ENCODE assay signal across 24 cellular contexts in the genomic region with DNA sequence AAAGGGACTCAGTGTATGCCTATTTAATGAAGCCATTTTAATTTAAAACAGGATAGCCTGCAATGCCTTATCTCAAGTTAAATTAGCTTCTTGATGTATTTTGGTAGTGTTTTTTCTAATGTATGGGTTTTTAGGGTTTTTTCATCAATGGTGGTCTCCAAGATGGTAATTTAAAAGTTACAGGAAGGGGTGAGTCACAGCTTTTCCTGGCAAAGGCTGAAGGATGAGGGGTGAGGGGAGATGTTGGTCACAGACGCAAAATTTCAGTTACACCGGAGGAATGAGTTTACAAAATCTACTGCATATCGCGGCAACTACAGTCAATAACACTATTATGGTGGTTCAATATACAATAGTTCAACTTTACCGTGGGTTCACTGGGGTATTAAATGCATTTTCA. TPM values are rescaled to one million over a fixed set of nuclear protein-coding genes. Genes with fewer than 3 reads are reported as not detected.
"Had no signal": no experiment of that assay in that cellular context is flagged by ENCODE, and none has a peak within 500 bp of the region (broad histone marks: within the 10 kb centered on the region; RNA-seq: fewer than 3 reads in every experiment).

No MANE protein-coding gene starts in this region.

- H3K9me3 ChIP-seq: pancreas, upper lobe of right lung had no signal

- H3K27me3 ChIP-seq: cardiac muscle cell, left lung, pancreas, right atrium auricular region, upper lobe of right lung had no signal

- H3K36me3 ChIP-seq: cardiac muscle cell, left lung, pancreas, right atrium auricular region, upper lobe of right lung, WERI-Rb-1 had no signal

- H3K27ac ChIP-seq: cardiac muscle cell, left lung, pancreas, psoas muscle, right atrium auricular region, upper lobe of right lung, WERI-Rb-1 had no signal

- ATAC-seq: activated CD8-positive, alpha-beta T cell treated with anti-CD3 and anti-CD28 coated beads for 36 hours; activated T-cell treated with anti-CD3 and anti-CD28 coated beads, Interleukin-2, amount 50 U/mL, for 4 hours; left lung; naive thymus-derived CD4-positive, alpha-beta T cell; pancreas; psoas muscle; T-cell; upper lobe of right lung had no signal

- H3K4me3 ChIP-seq: cardiac muscle cell, left lung, lung, pancreas, psoas muscle, right atrium auricular region, upper lobe of right lung had no signal

- DNase-seq: activated CD4-positive, alpha-beta T cell treated with anti-CD3 and anti-CD28 coated beads, Interleukin-2, amount 10 ng/mL, durations not matched to agents 7 days and 5 days; activated CD4-positive, CD25-positive, alpha-beta regulatory T cell treated with anti-CD3 and anti-CD28 coated beads, Interleukin-2, amount 50 U/mL, for 72 hours; activated CD8-positive, alpha-beta T cell treated with anti-CD3 and anti-CD28 coated beads for 36 hours; activated naive CD4-positive, alpha-beta T cell treated with Interleukin-2 at 50 U/mL for 16 hours; activated naive CD8-positive, alpha-beta T cell treated with anti-CD3 and anti-CD28 coated beads for 36 hours; activated T-cell treated with anti-CD3 and anti-CD28 coated beads, Interleukin-2, amount 50 U/mL, for 4 hours; dermis blood vessel endothelial cell; effector CD8-positive, alpha-beta T cell; erythroblast; glutamatergic neuron; hippocampal formation; kidney glomerular epithelial cell; left lung; naive thymus-derived CD4-positive, alpha-beta T cell; pancreas; psoas muscle; stimulated activated CD4-positive, alpha-beta T cell treated with anti-CD3 and anti-CD28 coated beads, Interleukin-4, amount 100 ng/mL, for 24 hours; stimulated activated naive CD4-positive, alpha-beta T cell treated with Interleukin-2 at 50 U/mL for 16 hours; T-cell; upper lobe of right lung; WERI-Rb-1 had no signal

- H3K4me1 ChIP-seq: left lung, pancreas, psoas muscle, right atrium auricular region, upper lobe of right lung had no signal

RNA-seq across cellular contexts. Expression of gene CCDC3, which starts 31.6 kb away (rescaled TPM):
- total RNA-seq: activated CD8-positive, alpha-beta T cell treated with anti-CD3 and anti-CD28 coated beads for 36 hours had no signal
- polyA plus RNA-seq: naive thymus-derived CD4-positive, alpha-beta T cell had no signal
